1 cellular context compared by ENCODE assay signal in genomic region chr4:56655627-56656345, GRCh38.
TF ChIP-seq lines count a peak whose summit lies in the region.

No MANE protein-coding gene starts in this region.

TF ChIP-seq in WTC11, 78 proteins besides CTCF, POLR2A, EP300 and RAD21 (continued from another document):
- TF ChIP-seq ZNF281 (CRISPR knock-in tag; IDR thresholded peaks at IDR 0.05) (no peak), ZNF219 (CRISPR knock-in tag; IDR thresholded peaks at IDR 0.05; ENCODE audit: borderline replicate concordance) (no peak), ZNF671 (CRISPR knock-in tag; IDR thresholded peaks at IDR 0.05) (no peak), ATF6 (CRISPR knock-in tag; IDR thresholded peaks at IDR 0.05) (no peak), RELA (CRISPR knock-in tag; IDR thresholded peaks at IDR 0.05; ENCODE audit: borderline replicate concordance) (no peak), ZNF138 (CRISPR knock-in tag; conservative IDR thresholded peaks at IDR 0.05) (no peak)
- TF ChIP-seq, protein P1, sequence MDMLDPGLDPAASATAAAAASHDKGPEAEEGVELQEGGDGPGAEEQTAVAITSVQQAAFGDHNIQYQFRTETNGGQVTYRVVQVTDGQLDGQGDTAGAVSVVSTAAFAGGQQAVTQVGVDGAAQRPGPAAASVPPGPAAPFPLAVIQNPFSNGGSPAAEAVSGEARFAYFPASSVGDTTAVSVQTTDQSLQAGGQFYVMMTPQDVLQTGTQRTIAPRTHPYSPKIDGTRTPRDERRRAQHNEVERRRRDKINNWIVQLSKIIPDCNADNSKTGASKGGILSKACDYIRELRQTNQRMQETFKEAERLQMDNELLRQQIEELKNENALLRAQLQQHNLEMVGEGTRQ (CRISPR knock-in tag; IDR thresholded peaks at IDR 0.05) = no peak
